ENCODE assay signal across 1 cellular context in genomic region chr16:81546781-81547180, GRCh38.
TF ChIP-seq lines count a peak whose summit lies in the region.

No MANE protein-coding gene starts in this region.

TF ChIP-seq in H1, 55 proteins besides CTCF, POLR2A, EP300 and RAD21 (continued from another document):
- TF ChIP-seq ATF2 (IDR thresholded peaks at IDR 0.05; ENCODE audit: low read length) (no peak), SP2 (IDR thresholded peaks at IDR 0.05; ENCODE audit: low read length) (no peak), ZNF274 (IDR thresholded peaks at IDR 0.05; ENCODE audit: borderline replicate concordance, extremely low read depth, low read length) (no peak), BACH1 (IDR thresholded peaks at IDR 0.05; ENCODE audit: low read length) (no peak), KDM5A (IDR thresholded peaks at IDR 0.05; ENCODE audit: low read length) (no peak)
TF ChIP-seq in H1: peak in this region for 0.
